Comparison of ENCODE assay signal across 10 cellular contexts in genomic region chr12:69324797-69325466, GRCh38. TPM values are rescaled to one million over a fixed set of nuclear protein-coding genes. Genes with fewer than 3 reads are reported as not detected.
A peak's percentile ranks its signal among the peaks of the same experiment; 100 is the strongest.
DNase-seq lines count a peak whose midpoint lies in the region; ATAC-seq lines count a peak whose summit lies in the region.
"Had no signal": no experiment of that assay in that cellular context is flagged by ENCODE, and none has a peak within 500 bp of the region (broad histone marks: within the 10 kb centered on the region; RNA-seq: fewer than 3 reads in every experiment).

No MANE protein-coding gene starts in this region.

- no peak overlapping the region for H2BK120ac ChIP-seq in mesendoderm (ENCODE audit: low read depth, low read length)

- no peak overlapping the region for H3K4ac ChIP-seq in mesendoderm (ENCODE audit: low read depth, low read length)

- H3K27ac ChIP-seq in mesendoderm (ENCODE audit: low read depth, low read length), result no peak overlapping the region
- no peak overlapping the region for H3K27ac ChIP-seq in effector memory CD4-positive, alpha-beta T cell (ENCODE audit: insufficient read depth, low read length, poor library complexity, severe bottlenecking)
- H3K27ac ChIP-seq: RWPE1 had no signal

- H3K4me2 ChIP-seq in mesendoderm (ENCODE audit: low read length), result no peak overlapping the region

- no peak overlapping the region for H3K23ac ChIP-seq in mesendoderm (ENCODE audit: low read length)

- DNase-seq in mesendoderm (no peak), G401 (ENCODE audit: low spot score) (no peak), NCI-H82 (lab: John Stamatoyannopoulos, UW) (no peak)
- no peak for DNase-seq in effector memory CD4-positive, alpha-beta T cell
- DNase-seq in activated CD4-positive, alpha-beta T cell treated with anti-CD3 and anti-CD28 coated beads, Interleukin-2, amount 50 U/mL, for 4 hours, result no peak

- no peak overlapping the region for H4K5ac ChIP-seq in mesendoderm (ENCODE audit: low read length)

- H3K9ac ChIP-seq in mesendoderm (ENCODE audit: low read length), result no peak overlapping the region

- no peak overlapping the region for H2AK5ac ChIP-seq in mesendoderm (ENCODE audit: low read length)

- in situ Hi-C loops in G401 (cut with HindIII; ENCODE audit: low sequenced_read_pairs), result no loop called here

- WGBS in mesendoderm (ENCODE audit: extremely low coverage, insufficient coverage, low lambda C conversion rate), result no CpG with 5 or more reads among the region's 2 CpGs

- no peak overlapping the region for H2BK5ac ChIP-seq in mesendoderm (ENCODE audit: low read length)

- H3K79me1 ChIP-seq in mesendoderm (ENCODE audit: low read length), result no peaks in the 10 kb centered on the region

- H3K56ac ChIP-seq in mesendoderm (ENCODE audit: low read length), result no peak overlapping the region

- H3K9me3 ChIP-seq in effector memory CD4-positive, alpha-beta T cell (ENCODE audit: control insufficient read depth, low read length), result no peaks in the 10 kb centered on the region

- no peak overlapping the region for H3K4me3 ChIP-seq in mesendoderm (ENCODE audit: low read length)
- H3K4me3 ChIP-seq in effector memory CD4-positive, alpha-beta T cell (ENCODE audit: insufficient read depth, low read depth, low read length, poor library complexity, severe bottlenecking), result no peak overlapping the region

- H2BK15ac ChIP-seq in mesendoderm (replicated peaks; ENCODE audit: low read depth), result no peak overlapping the region

- no peaks in the 10 kb centered on the region for H3K4me1 ChIP-seq in mesendoderm (ENCODE audit: control insufficient read depth, low read depth, low read length)
- peaks cover 7% of the 10 kb centered on the region for H3K4me1 ChIP-seq in effector memory CD4-positive, alpha-beta T cell (ENCODE audit: control insufficient read depth, insufficient read depth, low read length, poor library complexity, severe bottlenecking)

- H3K79me2 ChIP-seq in mesendoderm (ENCODE audit: control insufficient read depth, insufficient read depth, low read length), result no peaks in the 10 kb centered on the region

- no peaks in the 10 kb centered on the region for H3K36me3 ChIP-seq in mesendoderm (ENCODE audit: control insufficient read depth, insufficient read depth, low read length)
- no peaks in the 10 kb centered on the region for H3K36me3 ChIP-seq in effector memory CD4-positive, alpha-beta T cell (ENCODE audit: control insufficient read depth, insufficient read depth, low read length)

- no peak overlapping the region for H4K8ac ChIP-seq in mesendoderm (ENCODE audit: low read depth, low read length)

- no peaks in the 10 kb centered on the region for H3K27me3 ChIP-seq in mesendoderm (ENCODE audit: insufficient read depth, low read length, poor library complexity)
- no peaks in the 10 kb centered on the region for H3K27me3 ChIP-seq in effector memory CD4-positive, alpha-beta T cell (replicated peaks; ENCODE audit: control insufficient read depth, insufficient read depth, low read length, poor library complexity, severe bottlenecking)

- peak overlapping the region; percentile 28 for H3K18ac ChIP-seq in mesendoderm (ENCODE audit: low read length)

- ATAC-seq in GM18909 (IDR thresholded peaks at IDR 0.05; ENCODE audit: poor library complexity, unreplicated experiment) (peak; percentile 93), HG02642 (IDR thresholded peaks at IDR 0.05; ENCODE audit: poor library complexity, unreplicated experiment) (peak; percentile 96), HG03565 (IDR thresholded peaks at IDR 0.05; ENCODE audit: unreplicated experiment) (peak; percentile 99)

RNA-seq across cellular contexts. Expression of gene LYZ, which starts 23.2 kb away (rescaled TPM):
- polyA plus RNA-seq in mesendoderm (2013, experiment 1 of 2), result 0.08 TPM
- 0.06 TPM for polyA plus RNA-seq in mesendoderm (2013, experiment 2 of 2)
- total RNA-seq in G401 (2014; rRNA removed; shearing (Covaris generic)), result not detected in 2 replicates
- total RNA-seq: activated CD8-positive, alpha-beta memory T cell treated with anti-CD3 and anti-CD28 coated beads for 36 hours had no signal

RNA-seq across cellular contexts. Expression of gene YEATS4, which starts 34.6 kb away (rescaled TPM):
- 34.6 TPM for polyA plus RNA-seq in mesendoderm (2013, experiment 1 of 2)
- polyA plus RNA-seq in mesendoderm (2013, experiment 2 of 2), result 34.4 TPM
- 37.8 and 60.3 TPM in 2 replicates for total RNA-seq in G401 (2014; rRNA removed; shearing (Covaris generic))
